ENCODE assay signal across 8 cellular contexts in genomic region chr16:58022601-58023371, GRCh38. TPM values are rescaled to one million over a fixed set of nuclear protein-coding genes. Genes with fewer than 3 reads are reported as not detected.
DNase-seq lines count a peak whose midpoint lies in the region; ATAC-seq and TF ChIP-seq lines count a peak whose summit lies in the region.

No MANE protein-coding gene starts in this region.

- H3K4me1 Mint-ChIP-seq in activated T-helper 2 cell treated with anti-CD3 and anti-CD28 coated beads, Interferon-gamma antibody, Interleukin-2, Interleukin-4, amounts not matched to agents 10 μg/mL and 5 μg/mL and 100 μg/mL, durations not matched to agents 14 hours and 24 hours and 36 hours (ENCODE audit: low read depth): peaks cover 11% of the 10 kb centered on the region

- DNase-seq in Caki2 (ENCODE audit: low read depth) (peak; percentile 11), NCI-H2227 (lab: John Stamatoyannopoulos, UW; ENCODE audit: unreplicated experiment) (peak; percentile 51), esophagus squamous epithelium (lab: John Stamatoyannopoulos, UW) (no peak), neuronal stem cell (ENCODE audit: low spot score) (no peak), G401 (ENCODE audit: low spot score) (no peak)
- no peak for DNase-seq in activated T-helper 2 cell treated with anti-CD3 and anti-CD28 coated beads, Interferon-gamma antibody, Interleukin-2, Interleukin-4, amounts not matched to agents 10 μg/mL and 5 μg/mL and 100 μg/mL, durations not matched to agents 14 hours and 24 hours and 36 hours (ENCODE audit: low spot score)
- DNase-seq in central memory CD4-positive, alpha-beta T cell: no peak

- no peak overlapping the region for H3K23ac ChIP-seq in neuronal stem cell (ENCODE audit: low read depth, low read length, poor library complexity)

- peaks cover 11% of the 10 kb centered on the region for H3K27me3 Mint-ChIP-seq in activated T-helper 2 cell treated with anti-CD3 and anti-CD28 coated beads, Interferon-gamma antibody, Interleukin-2, Interleukin-4, amounts not matched to agents 10 μg/mL and 5 μg/mL and 100 μg/mL, durations not matched to agents 14 hours and 24 hours and 36 hours (ENCODE audit: low read depth)

- H3K4me3 ChIP-seq in esophagus squamous epithelium: no peak overlapping the region
- H3K4me3 ChIP-seq in neuronal stem cell (ENCODE audit: low read length in 2 of 2): no peak overlapping the region

- in situ Hi-C loops in Caki2 (cut with HindIII; ENCODE audit: low pct_unique_long_range_greater_than_20kb, low sequenced_read_pairs): loop anchor here (10.0 kb wide), 1 partner anchor 102 kb away; the partner anchor contains the start of gene CFAP20
- in situ Hi-C loops in G401 (cut with HindIII; ENCODE audit: low sequenced_read_pairs): loop anchor here (10.0 kb wide), 1 partner anchor 102 kb away; the partner anchor contains the start of gene CFAP20

- no peak overlapping the region for H2BK15ac ChIP-seq in neuronal stem cell (ENCODE audit: low read length)

- H3K14ac ChIP-seq in neuronal stem cell (ENCODE audit: low read length): no peak overlapping the region

- no peak overlapping the region for H3K4me2 ChIP-seq in neuronal stem cell (ENCODE audit: insufficient read depth, low read length, poor library complexity, severe bottlenecking)

- no peaks in the 10 kb centered on the region for H3K36me3 Mint-ChIP-seq in activated T-helper 2 cell treated with anti-CD3 and anti-CD28 coated beads, Interferon-gamma antibody, Interleukin-2, Interleukin-4, amounts not matched to agents 10 μg/mL and 5 μg/mL and 100 μg/mL, durations not matched to agents 14 hours and 24 hours and 36 hours (ENCODE audit: low read depth)

- H3K4me1 ChIP-seq in esophagus squamous epithelium: peaks cover 30 to 70% (median 31%) of the 10 kb centered on the region in 3 donors
- peaks cover 4 to 10% of the 10 kb centered on the region in 2 donors for H3K4me1 ChIP-seq in neuronal stem cell (ENCODE audit: control insufficient read depth in 2 of 2, insufficient read depth in 1 of 2, low read depth in 1 of 2, low read length in 2 of 2)

- H2AK5ac ChIP-seq in neuronal stem cell (ENCODE audit: low read depth, low read length): peak overlapping the region; percentile 33

- no peak overlapping the region for H2BK5ac ChIP-seq in neuronal stem cell (ENCODE audit: low read length)

- intact Hi-C loops in esophagus squamous epithelium (cut with DNase I): loop anchor here (5.0 kb wide), 2 partner anchors 100 to 175 kb away; partner anchors contain the start of gene CSNK2A2
- intact Hi-C loops in activated T-helper 2 cell treated with anti-CD3 and anti-CD28 coated beads, Interferon-gamma antibody, Interleukin-2, Interleukin-4, amounts not matched to agents 10 μg/mL and 5 μg/mL and 100 μg/mL, durations not matched to agents 14 hours and 24 hours and 36 hours (cut with micrococcal nuclease): loop anchor here (10.0 kb wide), 2 partner anchors 172 to 282 kb away; partner anchors contain the start of gene CSNK2A2

- H3K27me3 ChIP-seq in esophagus squamous epithelium: peaks cover 0 to 21% (median 0%) of the 10 kb centered on the region in 4 donors
- peaks cover 0 to 24% (median 19%) of the 10 kb centered on the region in 3 experiments for H3K27me3 ChIP-seq in neuronal stem cell (ENCODE audit: control insufficient read depth in 3 of 3, insufficient read depth in 3 of 3, low read depth in 1 of 3, low read length in 3 of 3)

- H2AFZ ChIP-seq in neuronal stem cell (ENCODE audit: low read length): no peak overlapping the region

- peaks cover 5 to 22% (median 6%) of the 10 kb centered on the region in 3 donors for H3K36me3 ChIP-seq in esophagus squamous epithelium
- H3K36me3 ChIP-seq in neuronal stem cell (replicated peaks in 1 of 2; ENCODE audit: control insufficient read depth in 2 of 2, insufficient read depth in 2 of 2, low read length in 2 of 2): peaks cover 6 to 9% of the 10 kb centered on the region in 2 donors

- TF ChIP-seq POLR2A in esophagus squamous epithelium (IDR thresholded peaks at IDR 0.05): no peak

- H3K9me3 ChIP-seq in esophagus squamous epithelium (no peaks in the 10 kb centered on the region), neuronal stem cell (replicated peaks in 1 of 2; ENCODE audit: control insufficient read depth in 2 of 2, insufficient read depth in 1 of 2, low read depth in 1 of 2, low read length in 2 of 2) (no peaks in the 10 kb centered on the region)

- H3K4ac ChIP-seq in neuronal stem cell (ENCODE audit: low read length): no peak overlapping the region

- H3K27ac Mint-ChIP-seq in activated T-helper 2 cell treated with anti-CD3 and anti-CD28 coated beads, Interferon-gamma antibody, Interleukin-2, Interleukin-4, amounts not matched to agents 10 μg/mL and 5 μg/mL and 100 μg/mL, durations not matched to agents 14 hours and 24 hours and 36 hours: no peak overlapping the region

- no peak overlapping the region for H3K4me3 Mint-ChIP-seq in activated T-helper 2 cell treated with anti-CD3 and anti-CD28 coated beads, Interferon-gamma antibody, Interleukin-2, Interleukin-4, amounts not matched to agents 10 μg/mL and 5 μg/mL and 100 μg/mL, durations not matched to agents 14 hours and 24 hours and 36 hours (ENCODE audit: low read depth)

- no peaks in the 10 kb centered on the region for H3K9me3 Mint-ChIP-seq in activated T-helper 2 cell treated with anti-CD3 and anti-CD28 coated beads, Interferon-gamma antibody, Interleukin-2, Interleukin-4, amounts not matched to agents 10 μg/mL and 5 μg/mL and 100 μg/mL, durations not matched to agents 14 hours and 24 hours and 36 hours

- H4K91ac ChIP-seq in neuronal stem cell (ENCODE audit: low read depth, low read length, poor library complexity): no peak overlapping the region

- 10 to 25% methylated on average over 6 to 14 of the region's 18 CpGs for WGBS in esophagus squamous epithelium, 2 donors
- no CpG with 5 or more reads among the region's 18 CpGs for WGBS in neuronal stem cell (ENCODE audit: extremely low coverage in 2 of 2, insufficient read length in 2 of 2, insufficient replicate concordance in 1 of 2), 2 donors

- no peak overlapping the region for H3K9ac ChIP-seq in neuronal stem cell (ENCODE audit: low read depth, low read length, poor library complexity)

- H2BK12ac ChIP-seq in neuronal stem cell (ENCODE audit: low read length): no peak overlapping the region

- H4K8ac ChIP-seq in neuronal stem cell (ENCODE audit: low read depth, low read length): no peak overlapping the region

- H3K27ac ChIP-seq in esophagus squamous epithelium (peak overlapping the region in 3 of 4 donors; percentile 30 to 60 (median 39)), neuronal stem cell (replicated peaks; ENCODE audit: low read length) (no peak overlapping the region)

- TF ChIP-seq CTCF in esophagus squamous epithelium (IDR thresholded peaks at IDR 0.05): no peak

- no peak overlapping the region for H3K18ac ChIP-seq in neuronal stem cell (ENCODE audit: low read length)

- H2BK120ac ChIP-seq in neuronal stem cell (ENCODE audit: low read depth, low read length): no peak overlapping the region

- no peak for ATAC-seq in HG02885 (IDR thresholded peaks at IDR 0.05; ENCODE audit: poor library complexity, unreplicated experiment)

- H3K79me1 ChIP-seq in neuronal stem cell (ENCODE audit: low read depth, low read length): no peaks in the 10 kb centered on the region

RNA-seq across cellular contexts. Expression of gene MMP15, which starts 2.8 kb away (rescaled TPM):
- 11.7 and 12.3 TPM in 2 replicates for total RNA-seq in Caki2 (2014; rRNA removed; shearing (Covaris generic); ENCODE audit: low replicate concordance)
- 1 to 10 TPM; 2.9 to 6.5 (median 4.5) TPM for total RNA-seq in esophagus squamous epithelium
- polyA plus RNA-seq in neuronal stem cell (2013, experiment 1 of 2): 10.1 TPM
- polyA plus RNA-seq in neuronal stem cell (2013, experiment 2 of 2): 10.1 TPM
- 1.3 and 1.9 TPM in 2 replicates for total RNA-seq in activated T-helper 2 cell treated with anti-CD3 and anti-CD28 coated beads, Interferon-gamma antibody, Interleukin-2, Interleukin-4, amounts not matched to agents 10 μg/mL and 5 μg/mL and 100 μg/mL, durations not matched to agents 14 hours and 24 hours and 36 hours
- 3.1 and 3.9 TPM in 2 replicates for total RNA-seq in G401 (2014; rRNA removed; shearing (Covaris generic))

RNA-seq across cellular contexts. Expression of gene USB1, which starts 21.6 kb away (rescaled TPM):
- 11.9 and 21.3 TPM in 2 replicates for total RNA-seq in Caki2 (2014; rRNA removed; shearing (Covaris generic); ENCODE audit: low replicate concordance)
- total RNA-seq in esophagus squamous epithelium: 10 to 100 TPM; 11.2 to 23.9 (median 18.6) TPM
- polyA plus RNA-seq in neuronal stem cell (2013, experiment 1 of 2): 40.5 TPM
- polyA plus RNA-seq in neuronal stem cell (2013, experiment 2 of 2): 39.6 TPM
- total RNA-seq in activated T-helper 2 cell treated with anti-CD3 and anti-CD28 coated beads, Interferon-gamma antibody, Interleukin-2, Interleukin-4, amounts not matched to agents 10 μg/mL and 5 μg/mL and 100 μg/mL, durations not matched to agents 14 hours and 24 hours and 36 hours: 51.6 and 57.8 TPM in 2 replicates
- 11.3 and 27.1 TPM in 2 replicates for total RNA-seq in G401 (2014; rRNA removed; shearing (Covaris generic))

RNA-seq across cellular contexts. Expression of gene ZNF319, which starts 22.3 kb away (rescaled TPM):
- total RNA-seq in Caki2 (2014; rRNA removed; shearing (Covaris generic); ENCODE audit: low replicate concordance): 1.7 and 6.3 TPM in 2 replicates
- total RNA-seq in esophagus squamous epithelium: 1 to 10 TPM; 1.5 to 5.1 (median 2.6) TPM
- polyA plus RNA-seq in neuronal stem cell (2013, experiment 1 of 2): 7.0 TPM
- 8.3 TPM for polyA plus RNA-seq in neuronal stem cell (2013, experiment 2 of 2)
- 7.3 and 8.9 TPM in 2 replicates for total RNA-seq in activated T-helper 2 cell treated with anti-CD3 and anti-CD28 coated beads, Interferon-gamma antibody, Interleukin-2, Interleukin-4, amounts not matched to agents 10 μg/mL and 5 μg/mL and 100 μg/mL, durations not matched to agents 14 hours and 24 hours and 36 hours
- total RNA-seq in G401 (2014; rRNA removed; shearing (Covaris generic)): 2.0 and 3.8 TPM in 2 replicates

RNA-seq across cellular contexts. Expression of gene CNGB1, which starts 51.9 kb away (rescaled TPM):
- total RNA-seq in Caki2 (2014; rRNA removed; shearing (Covaris generic); ENCODE audit: low replicate concordance): 0.20 TPM in 1 of 2 replicates, not detected in the other
- total RNA-seq in esophagus squamous epithelium: under 1 TPM in 1 of 4 donors, not detected in 3; 0.04 TPM
- 0.14 TPM for polyA plus RNA-seq in neuronal stem cell (2013, experiment 1 of 2)
- polyA plus RNA-seq in neuronal stem cell (2013, experiment 2 of 2): 0.14 TPM
- not detected in 2 replicates for total RNA-seq in activated T-helper 2 cell treated with anti-CD3 and anti-CD28 coated beads, Interferon-gamma antibody, Interleukin-2, Interleukin-4, amounts not matched to agents 10 μg/mL and 5 μg/mL and 100 μg/mL, durations not matched to agents 14 hours and 24 hours and 36 hours
- not detected in 2 replicates for total RNA-seq in G401 (2014; rRNA removed; shearing (Covaris generic))

Comparison
In these comparisons a context has a peak if more than half of its experiments do, and no peak if none do; other contexts are left out.
1. DNase-seq: peak in Caki2 (single experiment) and NCI-H2227 (single experiment); none in esophagus squamous epithelium (single experiment), neuronal stem cell (single experiment), activated T-helper 2 cell treated with anti-CD3 and anti-CD28 coated beads, Interferon-gamma antibody, Interleukin-2, Interleukin-4, amounts not matched to agents 10 μg/mL and 5 μg/mL and 100 μg/mL, durations not matched to agents 14 hours and 24 hours and 36 hours (single experiment), G401 (single experiment) and central memory CD4-positive, alpha-beta T cell (single experiment).